ENCODE assay signal across 26 cellular contexts in the genomic region with DNA sequence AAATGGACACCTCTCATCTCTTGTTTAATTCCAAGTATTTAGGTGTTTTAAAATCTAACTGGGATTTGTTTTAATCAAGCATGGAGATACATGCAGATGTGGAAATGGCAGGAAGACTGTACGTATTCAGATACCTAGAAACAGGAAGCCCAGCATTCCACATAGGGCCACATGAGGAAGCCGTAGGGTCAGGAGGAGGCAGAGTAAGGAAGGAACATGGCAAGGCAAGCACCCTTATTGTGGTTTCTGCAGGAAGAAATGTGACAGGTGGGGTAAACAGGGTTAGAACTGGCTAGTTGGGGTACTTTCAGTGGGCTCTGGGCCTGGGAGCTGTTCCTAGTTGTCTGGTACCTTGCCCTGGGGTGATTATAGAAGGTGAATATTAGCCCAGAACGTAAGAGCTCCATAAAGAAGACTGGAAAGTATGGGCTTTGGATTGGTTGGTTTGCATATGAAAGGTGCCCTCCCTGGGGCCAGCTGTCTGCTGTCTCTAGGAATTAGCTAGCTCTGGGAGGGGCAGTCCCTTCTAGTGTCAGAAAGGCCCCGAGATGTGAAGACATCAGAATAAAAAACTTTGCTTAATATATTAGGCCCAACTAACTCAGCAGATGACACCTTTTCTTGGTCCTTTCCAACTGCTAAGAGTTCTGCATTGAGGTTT.
DNase-seq lines count a peak whose midpoint lies in the region; ATAC-seq and TF ChIP-seq lines count a peak whose summit lies in the region.
"Had no signal": no experiment of that assay in that cellular context is flagged by ENCODE, and none has a peak within 500 bp of the region (broad histone marks: within the 10 kb centered on the region; RNA-seq: fewer than 3 reads in every experiment).

No MANE protein-coding gene starts in this region.

- no peak overlapping the region for H3K4me3 Mint-ChIP-seq in endothelial cell (ENCODE audit: unreplicated experiment)
- H3K4me3 Mint-ChIP-seq in neural progenitor cell: no peak overlapping the region
- H3K4me3 Mint-ChIP-seq: CD14-positive monocyte; CD8-positive, alpha-beta memory T cell had no signal

- H3K4me1 Mint-ChIP-seq in endothelial cell (ENCODE audit: unreplicated experiment) (peaks cover 28% of the 10 kb centered on the region), neural progenitor cell (peaks cover 21% of the 10 kb centered on the region)
- H3K4me1 Mint-ChIP-seq: CD14-positive monocyte; CD8-positive, alpha-beta memory T cell had no signal

- DNase-seq in ELF-1 (ENCODE audit: low read depth, low spot score) (peak; percentile 77), endothelial cell (ENCODE audit: low spot score) (peak; percentile 21), neural progenitor cell (ENCODE audit: low spot score) (peak; percentile 40), testis (no peak), mammary epithelial cell (no peak), right cardiac atrium (no peak), Kasumi-1 (lab: John Stamatoyannopoulos, UW) (no peak)
- DNase-seq: 8988T; ACHN; BE2C; Calu3; CD8-positive, alpha-beta memory T cell; DND-41; GOT3; KBM-7; MG63; NCI-H1105 treated with DMSO at 0.1 percent for 48 hours; NCI-H146; NCI-H2029; NCI-H446 treated with DMSO at 0.1 percent for 48 hours; NCI-H526; SHP77 had no signal

- H3K27ac ChIP-seq in HUES64 (ENCODE audit: low read depth, low read length) (no peak overlapping the region), neural progenitor cell (no peak overlapping the region), testis (no peak overlapping the region), mammary epithelial cell (ENCODE audit: insufficient read depth, low read depth, low read length) (no peak overlapping the region), right cardiac atrium (ENCODE audit: low read length) (no peak overlapping the region)
- H3K27ac ChIP-seq: RWPE1 had no signal

- TF ChIP-seq POLR2A in testis (IDR thresholded peaks at IDR 0.05): no peak

- H3K4me3 ChIP-seq in HUES64 (ENCODE audit: low read length) (peak overlapping the region; percentile 3; the same call in 1 of the 2 replicates), neural progenitor cell (no peak overlapping the region), testis (no peak overlapping the region), mammary epithelial cell (replicated peaks in 1 of 3; ENCODE audit: insufficient read depth in 1 of 3, low read depth in 2 of 3, low read length in 3 of 3) (no peak overlapping the region), right cardiac atrium (ENCODE audit: low read length) (no peak overlapping the region)
- H3K4me3 ChIP-seq: MG63 had no signal

- no peak overlapping the region for H3K9ac ChIP-seq in HUES64 (ENCODE audit: low read depth, low read length)
- H3K9ac ChIP-seq in neural progenitor cell: no peak overlapping the region
- H3K9ac ChIP-seq in mammary epithelial cell (ENCODE audit: insufficient read depth, low read length): no peak overlapping the region

- H3K79me2 ChIP-seq in neural progenitor cell (ENCODE audit: low read depth) (no peaks in the 10 kb centered on the region), mammary epithelial cell (ENCODE audit: insufficient read depth, low read length) (no peaks in the 10 kb centered on the region)

- H3K27me3 Mint-ChIP-seq in endothelial cell (ENCODE audit: unreplicated experiment): no peaks in the 10 kb centered on the region
- peaks cover 8% of the 10 kb centered on the region for H3K27me3 Mint-ChIP-seq in neural progenitor cell (ENCODE audit: insufficient read depth, low read depth)
- H3K27me3 Mint-ChIP-seq: CD8-positive, alpha-beta memory T cell had no signal

- H3K36me3 ChIP-seq in HUES64 (ENCODE audit: insufficient read depth, low read length) (peaks cover 9% of the 10 kb centered on the region; the same call in 1 of the 2 replicates), neural progenitor cell (no peaks in the 10 kb centered on the region), testis (ENCODE audit: low read depth, missing control alignments) (no peaks in the 10 kb centered on the region), mammary epithelial cell (ENCODE audit: insufficient read depth, low read length) (no peaks in the 10 kb centered on the region)
- H3K36me3 ChIP-seq: BE2C, MG63 had no signal

- H3K4me2 ChIP-seq in neural progenitor cell: peak overlapping the region; percentile 52
- H3K4me2 ChIP-seq in mammary epithelial cell (ENCODE audit: insufficient read depth, low read depth, low read length): no peak overlapping the region

- H3K27ac Mint-ChIP-seq in endothelial cell (ENCODE audit: unreplicated experiment) (peak overlapping the region; percentile 14), neural progenitor cell (no peak overlapping the region)
- H3K27ac Mint-ChIP-seq: CD14-positive monocyte; CD8-positive, alpha-beta memory T cell had no signal

- no peak for ATAC-seq in right cardiac atrium
- ATAC-seq: Panc1 had no signal

- no peaks in the 10 kb centered on the region for H3K27me3 ChIP-seq in HUES64 (ENCODE audit: insufficient read depth, low read length)
- no peaks in the 10 kb centered on the region for H3K27me3 ChIP-seq in neural progenitor cell
- H3K27me3 ChIP-seq in testis: no peaks in the 10 kb centered on the region
- H3K27me3 ChIP-seq in mammary epithelial cell (ENCODE audit: insufficient read depth, low read length): no peaks in the 10 kb centered on the region
- H3K27me3 ChIP-seq in right cardiac atrium (ENCODE audit: control insufficient read depth, insufficient read depth): no peaks in the 10 kb centered on the region
- H3K27me3 ChIP-seq: BE2C, MG63 had no signal

- in situ Hi-C loops in mammary epithelial cell (cut with MboI; ENCODE audit: low sequenced_read_pairs in 2 of 2): no loop called here

- H2AFZ ChIP-seq in neural progenitor cell (replicated peaks) (peak overlapping the region; percentile 74), mammary epithelial cell (ENCODE audit: low read depth, low read length) (no peak overlapping the region)

- H3K36me3 Mint-ChIP-seq in endothelial cell (ENCODE audit: low read depth, unreplicated experiment): no peaks in the 10 kb centered on the region
- H3K36me3 Mint-ChIP-seq in neural progenitor cell: no peaks in the 10 kb centered on the region
- H3K36me3 Mint-ChIP-seq: CD14-positive monocyte; CD8-positive, alpha-beta memory T cell had no signal

- dilution Hi-C loops in mammary epithelial cell (cut with HindIII; ENCODE audit: low sequenced_read_pairs): no loop called here

- no peaks in the 10 kb centered on the region for H3F3A ChIP-seq in neural progenitor cell (ENCODE audit: low read depth)

- WGBS in HUES64: 56% methylated on average over 4 of the region's 4 CpGs
- 72 to 76% methylated on average over 4 of the region's 4 CpGs for WGBS in testis, 2 donors
- 29% methylated on average over 4 of the region's 4 CpGs for WGBS in mammary epithelial cell (ENCODE audit: low coverage, missing lambda C conversion rate)
- WGBS in right cardiac atrium: 66% methylated on average over 4 of the region's 4 CpGs

- no peaks in the 10 kb centered on the region for H4K20me1 ChIP-seq in neural progenitor cell (ENCODE audit: low read depth)
- H4K20me1 ChIP-seq in mammary epithelial cell (ENCODE audit: insufficient read depth, low read length): no peaks in the 10 kb centered on the region

- no peak for TF ChIP-seq CTCF in endothelial cell (IDR thresholded peaks at IDR 0.05; ENCODE audit: unreplicated experiment)
- no peak for TF ChIP-seq CTCF in neural progenitor cell (IDR thresholded peaks at IDR 0.05)
- no peak for TF ChIP-seq CTCF in testis (IDR thresholded peaks at IDR 0.05)
- no peak for TF ChIP-seq CTCF in mammary epithelial cell (conservative IDR thresholded peaks at IDR 0.05 in 1 of 2, IDR thresholded peaks at IDR 0.05 in 1 of 2; ENCODE audit: extremely low read depth in 1 of 2, insufficient read depth in 1 of 2, low read depth in 1 of 2, low read length in 2 of 2)

- intact Hi-C loops in testis (cut with DNase I; ENCODE audit: low total_unique reads): no loop called here
- intact Hi-C loops in mammary epithelial cell (cut with micrococcal nuclease): no loop called here
- intact Hi-C loops in right cardiac atrium (cut with DNase I): no loop called here

- H3K9me3 ChIP-seq in HUES64 (ENCODE audit: insufficient read depth, low read depth, low read length): no peaks in the 10 kb centered on the region
- no peaks in the 10 kb centered on the region for H3K9me3 ChIP-seq in neural progenitor cell (ENCODE audit: low read depth)
- H3K9me3 ChIP-seq in testis: no peaks in the 10 kb centered on the region
- H3K9me3 ChIP-seq in mammary epithelial cell (replicated peaks; ENCODE audit: insufficient read depth, low read length): no peaks in the 10 kb centered on the region
- H3K9me3 ChIP-seq in right cardiac atrium (ENCODE audit: control insufficient read depth, low read length): no peaks in the 10 kb centered on the region
- H3K9me3 ChIP-seq: BE2C, MG63 had no signal

- BruUV-seq in mammary epithelial cell (replicated peaks; lab: Mats Ljungman, UMichigan): no TSS peak

- peaks cover 20% of the 10 kb centered on the region for H3K4me1 ChIP-seq in HUES64 (ENCODE audit: insufficient read depth, low read length)
- peaks cover 32% of the 10 kb centered on the region for H3K4me1 ChIP-seq in neural progenitor cell
- H3K4me1 ChIP-seq in testis: no peaks in the 10 kb centered on the region
- H3K4me1 ChIP-seq in mammary epithelial cell (ENCODE audit: insufficient read depth, low read length): no peaks in the 10 kb centered on the region
- no peaks in the 10 kb centered on the region for H3K4me1 ChIP-seq in right cardiac atrium (ENCODE audit: control insufficient read depth, insufficient read depth, low read length)
- H3K4me1 ChIP-seq: BE2C had no signal

- H3K9me3 Mint-ChIP-seq in endothelial cell (ENCODE audit: unreplicated experiment) (no peaks in the 10 kb centered on the region), neural progenitor cell (no peaks in the 10 kb centered on the region)

- CTCF ChIA-PET in mammary epithelial cell (lab: Charles Lee; ENCODE audit: low non-redundant PET): interaction anchor here (0.5 kb wide), 1 partner anchor 1096 kb away, joined by 7 read pairs; no protein-coding TSS in a partner anchor

Comparison
In these comparisons a context has a peak if more than half of its experiments do, and no peak if none do; other contexts are left out.
1. DNase-seq: peak in ELF-1 (single experiment), endothelial cell (single experiment) and neural progenitor cell (single experiment); none in testis (single experiment), mammary epithelial cell (single experiment), right cardiac atrium (0 of 3) and Kasumi-1 (0 of 2).